14 cellular contexts compared by ENCODE assay signal in genomic region chr5:73380052-73380451, GRCh38.
"Had no signal": no experiment of that assay in that cellular context is flagged by ENCODE, and none has a peak within 500 bp of the region (broad histone marks: within the 10 kb centered on the region; RNA-seq: fewer than 3 reads in every experiment).

No MANE protein-coding gene starts in this region.

- H3K79me2 ChIP-seq: hepatocyte had no signal

- H3K4me3 Mint-ChIP-seq: activated CD4-positive, alpha-beta memory T cell treated with anti-CD3 and anti-CD28 coated beads, Interleukin-2, amount 10 ng/mL, durations not matched to agents 7 days and 5 days; activated naive CD4-positive, alpha-beta T cell treated with anti-CD3 and anti-CD28 coated beads, Interleukin-2, amount 10 ng/mL, durations not matched to agents 7 days and 5 days; memory B cell; neural crest cell had no signal

- H3K4me2 ChIP-seq: hepatocyte had no signal

- H3K4me3 ChIP-seq: adrenal gland, dorsolateral prefrontal cortex, hepatocyte, SJSA1, thoracic aorta had no signal

- H3K4me1 Mint-ChIP-seq: memory B cell, neural crest cell had no signal

- H3K27me3 ChIP-seq: hepatocyte, SJSA1 had no signal

- H2AFZ ChIP-seq: hepatocyte had no signal

- FAIRE-seq: endometrium, keratinocyte had no signal

- H3K27ac ChIP-seq: adrenal gland, dorsolateral prefrontal cortex, hepatocyte, SJSA1, thoracic aorta, WERI-Rb-1 had no signal

- H3K36me3 ChIP-seq: adrenal gland, SJSA1, thoracic aorta, WERI-Rb-1 had no signal

- ATAC-seq: left ventricle myocardium superior had no signal

- H3K4me1 ChIP-seq: adrenal gland had no signal

- DNase-seq: activated CD4-positive, alpha-beta memory T cell treated with anti-CD3 and anti-CD28 coated beads, Interleukin-2, amount 10 ng/mL, durations not matched to agents 7 days and 5 days; activated naive CD4-positive, alpha-beta T cell treated with anti-CD3 and anti-CD28 coated beads, Interleukin-2, amount 10 ng/mL, durations not matched to agents 7 days and 5 days; adrenal gland; dorsolateral prefrontal cortex; left ventricle myocardium superior; stimulated activated CD4-positive, alpha-beta T cell treated with anti-CD3 and anti-CD28 coated beads, Interleukin-2, amount 100 ng/mL, for 24 hours; WERI-Rb-1 had no signal

- H3K27ac Mint-ChIP-seq: activated CD4-positive, alpha-beta memory T cell treated with anti-CD3 and anti-CD28 coated beads, Interleukin-2, amount 10 ng/mL, durations not matched to agents 7 days and 5 days; memory B cell had no signal
